ENCODE assay signal across 8 cellular contexts in genomic region chr4:120066182-120066524, GRCh38. TPM values are rescaled to one million over a fixed set of nuclear protein-coding genes. Genes with fewer than 3 reads are reported as not detected.
DNase-seq lines count a peak whose midpoint lies in the region; ATAC-seq and TF ChIP-seq lines count a peak whose summit lies in the region.

No MANE protein-coding gene starts in this region.

- H3K4me3 ChIP-seq in AG09309 (ENCODE audit: control insufficient read depth, low read depth, low read length) (peak overlapping the region; percentile 78), KMS-11 (IDR thresholded peaks at IDR 0.05; ENCODE audit: insufficient read depth, low read depth, low read length) (peak overlapping the region; percentile 4), thoracic aorta (peak overlapping the region; percentile 79)

- ATAC-seq in GM18868 (IDR thresholded peaks at IDR 0.05; ENCODE audit: unreplicated experiment): peak; percentile 56
- peak; percentile 58 for ATAC-seq in left colon
- ATAC-seq in thoracic aorta (ENCODE audit: insufficient number of reproducible peaks, low FRiP score, low read depth): no peak
- no peak for ATAC-seq in GM19035 (IDR thresholded peaks at IDR 0.05; ENCODE audit: unreplicated experiment)

- H3K27me3 ChIP-seq in KMS-11 (ENCODE audit: insufficient read depth, low read depth) (no peaks in the 10 kb centered on the region), thoracic aorta (replicated peaks; ENCODE audit: insufficient read depth) (no peaks in the 10 kb centered on the region)

- peaks cover 9% of the 10 kb centered on the region; the same call in 1 of the 2 replicates for H3K36me3 ChIP-seq in KMS-11 (ENCODE audit: insufficient read depth)
- H3K36me3 ChIP-seq in thoracic aorta: no peaks in the 10 kb centered on the region

- H3K9me3 ChIP-seq in thoracic aorta: no peaks in the 10 kb centered on the region

- H3K9ac ChIP-seq in KMS-11: peak overlapping the region; percentile 97

- peak overlapping the region; percentile 98 for H3K4me2 ChIP-seq in KMS-11

- H4K20me1 ChIP-seq in KMS-11 (ENCODE audit: insufficient read depth): peaks cover 9% of the 10 kb centered on the region

- DNase-seq in AG09309 (ENCODE audit: low read depth): no peak
- DNase-seq in activated T-helper 9 cell treated with anti-CD3 and anti-CD28 coated beads, Interleukin-2, amount 50 U/mL, for 16 hours (ENCODE audit: low read depth): peak; percentile 17
- DNase-seq in left colon: no peak
- DNase-seq in thoracic aorta (ENCODE audit: low spot score): no peak
- DNase-seq in pons (ENCODE audit: low spot score): no peak

- intact Hi-C loops in left colon (cut with DNase I, micrococcal nuclease): no loop called here

- no peak for TF ChIP-seq CTCF in AG09309 (IDR thresholded peaks at IDR 0.05; ENCODE audit: control insufficient read depth, insufficient read depth, low read depth, low read length, missing control alignments)
- no peak for TF ChIP-seq CTCF in KMS-11 (conservative IDR thresholded peaks at IDR 0.05; ENCODE audit: low read depth, low read length)
- no peak for TF ChIP-seq CTCF in thoracic aorta (IDR thresholded peaks at IDR 0.05)

- peak overlapping the region; percentile 71 for H2AFZ ChIP-seq in KMS-11 (ENCODE audit: low read depth)

- H3K27ac ChIP-seq in KMS-11: peak overlapping the region; percentile 98
- peak overlapping the region in 1 of 2 donors; percentile 94 for H3K27ac ChIP-seq in thoracic aorta

- H3K4me1 ChIP-seq in KMS-11 (ENCODE audit: low read depth, poor library complexity, severe bottlenecking) (peaks cover 64% of the 10 kb centered on the region), thoracic aorta (ENCODE audit: control insufficient read depth in 1 of 2, low read depth in 2 of 2) (peaks cover 8 to 31% of the 10 kb centered on the region in 2 donors)

- H3K79me2 ChIP-seq in KMS-11 (ENCODE audit: insufficient read depth, low read depth): peaks cover 61% of the 10 kb centered on the region

RNA-seq across cellular contexts. Expression of gene MAD2L1, which starts 0.5 kb away (rescaled TPM):
- total RNA-seq in left colon (1 to 10 TPM; 5.3 to 8.8 TPM), thoracic aorta (under 1 TPM; 0.14 to 0.49 TPM)

Comparison
In these comparisons a context has a peak if more than half of its experiments do, and no peak if none do; other contexts are left out.
1. H3K4me3 ChIP-seq: peak in every context shown above with its lines; median percentile 79 in thoracic aorta; 78 in AG09309; 4 in KMS-11.
2. ATAC-seq: peak in GM18868 (single experiment) and left colon (single experiment); none in thoracic aorta (single experiment) and GM19035 (single experiment).
3. RNA of gene MAD2L1, which starts 0.5 kb away (total RNA-seq): 5.3 to 8.8 TPM in left colon; 0.14 to 0.49 TPM in thoracic aorta; every median in the first group is over 4 times any median in the second.